ENCODE assay signal across 11 cellular contexts in the genomic region with DNA sequence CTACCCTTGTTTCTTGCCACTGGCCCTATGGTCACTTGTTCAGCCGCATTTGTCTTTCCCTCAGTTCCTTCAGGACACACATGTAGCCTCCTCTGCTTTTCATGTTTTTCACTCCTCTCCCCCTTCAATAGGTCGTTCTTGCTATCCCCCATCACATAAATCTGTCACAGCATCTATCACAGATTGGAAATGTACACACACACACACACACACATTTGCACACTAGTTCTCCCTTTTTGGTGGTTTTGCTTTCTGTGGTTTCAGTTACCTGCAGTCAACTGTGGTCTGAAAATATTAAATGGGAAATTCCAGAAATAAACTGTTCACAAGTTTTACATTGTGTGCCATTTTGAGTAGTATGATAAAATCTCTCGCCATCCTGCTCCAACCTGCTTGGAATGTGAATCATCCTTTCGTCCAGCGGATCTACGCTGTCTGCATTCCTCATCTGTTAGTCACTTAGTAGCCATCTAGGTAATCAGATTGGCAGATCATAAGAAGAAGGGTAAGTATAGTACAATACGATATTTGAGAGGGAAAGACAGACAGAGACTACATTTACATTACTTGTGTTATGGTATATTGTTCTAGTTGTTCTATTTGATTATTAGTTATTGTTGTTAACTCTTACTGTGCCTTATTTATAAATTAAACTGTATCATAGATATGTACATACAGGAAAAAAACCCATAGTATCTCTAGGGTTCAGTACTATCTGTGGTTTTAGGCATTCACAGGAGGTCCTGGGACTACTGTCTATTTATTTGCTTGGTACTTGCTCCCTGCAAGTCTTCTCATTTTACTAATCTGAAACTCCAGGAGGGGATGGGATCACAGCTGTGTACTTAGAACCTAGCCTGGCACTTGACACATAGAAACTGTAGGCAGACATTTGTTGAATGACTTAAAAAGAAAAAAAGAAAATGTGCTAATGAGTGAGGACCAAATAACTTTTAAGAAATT.
DNase-seq lines count a peak whose midpoint lies in the region; ATAC-seq, FAIRE-seq and TF ChIP-seq lines count a peak whose summit lies in the region.
"Had no signal": no experiment of that assay in that cellular context is flagged by ENCODE, and none has a peak within 500 bp of the region (broad histone marks: within the 10 kb centered on the region; RNA-seq: fewer than 3 reads in every experiment).

No MANE protein-coding gene starts in this region.

- in situ Hi-C loops in HepG2 (cut with HindIII; ENCODE audit: extremely low pct_ligation_motif_present, low pct_unique_long_range_greater_than_20kb), result no loop called here

- TF ChIP-seq EP300 in HepG2 (IDR thresholded peaks at IDR 0.05; ENCODE audit: low read depth in 2 of 2, low read length in 2 of 2), result no peak
- TF ChIP-seq EP300 in HepG2 (CRISPR knock-in tag; IDR thresholded peaks at IDR 0.05; ENCODE audit: borderline replicate concordance), result no peak

- no peak overlapping the region for H3K9ac ChIP-seq in HepG2 (ENCODE audit: insufficient read depth, low read depth, low read length)

- no peaks in the 10 kb centered on the region for H3K27me3 ChIP-seq in HepG2 (ENCODE audit: control insufficient read depth in 1 of 2, insufficient read depth in 2 of 2, low read length in 2 of 2)
- no peaks in the 10 kb centered on the region for H3K27me3 ChIP-seq in aorta (ENCODE audit: control insufficient read depth in 1 of 2, insufficient read depth in 2 of 2, low read length in 1 of 2)

- H3K9me3 ChIP-seq in HepG2 (ENCODE audit: low read length), result no peaks in the 10 kb centered on the region
- no peaks in the 10 kb centered on the region for H3K9me3 ChIP-seq in aorta (ENCODE audit: control insufficient read depth, low read length)
- H3K9me3 ChIP-seq: mucosa of descending colon had no signal

- DNase-seq in COLO829 (ENCODE audit: low spot score) (peak; percentile 37), HS-27A (ENCODE audit: low read depth) (peak; percentile 92), astrocyte of the hippocampus (ENCODE audit: low read depth, low spot score) (peak; percentile 79), HepG2 (ENCODE audit: low spot score) (peak; percentile 58), NCI-H1694 treated with DMSO at 0.1 percent for 48 hours (lab: John Stamatoyannopoulos, UW) (no peak), UCSD-AML1 (lab: John Stamatoyannopoulos, UW; ENCODE audit: unreplicated experiment) (no peak), CD14-positive monocyte (ENCODE audit: low spot score) (no peak), aorta (no peak)
- DNase-seq: activated naive CD4-positive, alpha-beta T cell treated with anti-CD3 and anti-CD28 coated beads, Interleukin-2, amount 10 ng/mL, durations not matched to agents 7 days and 5 days; KG1; mucosa of descending colon had no signal

- WGBS in HepG2 (ENCODE audit: low lambda C conversion rate), result 2% methylated on average over 7 of the region's 7 CpGs
- WGBS in aorta, 2 donors, result 60 to 73% methylated on average over 7 of the region's 7 CpGs

- no TSS peak for BruUV-seq in HepG2 (replicated peaks; lab: Mats Ljungman, UMichigan)

- ATAC-seq in HepG2 (peak; percentile 64; the same call in 2 of the 3 replicates), aorta (ENCODE audit: low FRiP score) (no peak)
- ATAC-seq: mucosa of descending colon had no signal

- no peak overlapping the region for H3K27ac ChIP-seq in HepG2 (ENCODE audit: extremely low read length, insufficient read depth, low read length)
- no peak overlapping the region for H3K27ac ChIP-seq in aorta (ENCODE audit: low read depth in 1 of 2, low read length in 2 of 2)

- no peaks in the 10 kb centered on the region for H3K79me2 ChIP-seq in HepG2 (ENCODE audit: insufficient read depth, low read length)

- TF ChIP-seq RAD21 in HepG2 (CRISPR knock-in tag; IDR thresholded peaks at IDR 0.05), result no peak

- no peak for TF ChIP-seq POLR2A in HepG2 (IDR thresholded peaks at IDR 0.05; ENCODE audit: insufficient read depth in 1 of 2, low read depth in 2 of 2, low read length in 2 of 2)

- H3K27ac Mint-ChIP-seq in CD14-positive monocyte, result no peak overlapping the region
- H3K27ac Mint-ChIP-seq: activated naive CD4-positive, alpha-beta T cell treated with anti-CD3 and anti-CD28 coated beads, Interleukin-2, amount 10 ng/mL, durations not matched to agents 7 days and 5 days had no signal

- no peak overlapping the region for H2AFZ ChIP-seq in HepG2 (ENCODE audit: low read length)

- FAIRE-seq in HepG2 (lab: Jason Lieb, UNC), result no peak

- no peaks in the 10 kb centered on the region for H3K36me3 Mint-ChIP-seq in CD14-positive monocyte
- H3K36me3 Mint-ChIP-seq: activated naive CD4-positive, alpha-beta T cell treated with anti-CD3 and anti-CD28 coated beads, Interleukin-2, amount 10 ng/mL, durations not matched to agents 7 days and 5 days had no signal

- no peak overlapping the region for H3K4me2 ChIP-seq in HepG2 (ENCODE audit: low read depth, low read length)

- H3K27me3 Mint-ChIP-seq in CD14-positive monocyte (ENCODE audit: low read depth in 3 of 3), result no peaks in the 10 kb centered on the region
- H3K27me3 Mint-ChIP-seq: activated naive CD4-positive, alpha-beta T cell treated with anti-CD3 and anti-CD28 coated beads, Interleukin-2, amount 10 ng/mL, durations not matched to agents 7 days and 5 days had no signal

- no peak overlapping the region for H3K4me3 Mint-ChIP-seq in CD14-positive monocyte
- H3K4me3 Mint-ChIP-seq: activated naive CD4-positive, alpha-beta T cell treated with anti-CD3 and anti-CD28 coated beads, Interleukin-2, amount 10 ng/mL, durations not matched to agents 7 days and 5 days had no signal

- CTCF ChIA-PET in HepG2 (lab: Yijun Ruan, JAX; ENCODE audit: low intra/inter-chr PET ratio, low total read pairs), result no interaction called here

- H3K4me1 Mint-ChIP-seq in CD14-positive monocyte, result no peaks in the 10 kb centered on the region
- H3K4me1 Mint-ChIP-seq: activated naive CD4-positive, alpha-beta T cell treated with anti-CD3 and anti-CD28 coated beads, Interleukin-2, amount 10 ng/mL, durations not matched to agents 7 days and 5 days had no signal

- no peaks in the 10 kb centered on the region for H3K36me3 ChIP-seq in HepG2 (replicated peaks in 1 of 2; ENCODE audit: control insufficient read depth in 1 of 2, insufficient read depth in 2 of 2, low read length in 2 of 2)
- H3K36me3 ChIP-seq in aorta (ENCODE audit: control insufficient read depth in 1 of 2, insufficient read depth in 2 of 2, low read length in 1 of 2), result no peaks in the 10 kb centered on the region

- POLR2A ChIA-PET in HepG2 (lab: Yijun Ruan, JAX), result no interaction called here

- H4K20me1 ChIP-seq in HepG2 (ENCODE audit: insufficient read depth, low read length), result no peaks in the 10 kb centered on the region

- no peak for TF ChIP-seq CTCF in HepG2 (CRISPR knock-in tag; IDR thresholded peaks at IDR 0.05)
- TF ChIP-seq CTCF in CD14-positive monocyte (IDR thresholded peaks at IDR 0.05), result no peak

- H3K4me3 ChIP-seq in HepG2 (replicated peaks in 1 of 3; ENCODE audit: insufficient read depth in 1 of 3, low read depth in 2 of 3, low read length in 3 of 3) (no peak overlapping the region), aorta (ENCODE audit: low read length in 2 of 2) (no peak overlapping the region)
- H3K4me3 ChIP-seq: mucosa of descending colon had no signal

- intact Hi-C loops in HepG2 (cut with micrococcal nuclease; ENCODE audit: unreplicated experiment) (no loop called here), CD14-positive monocyte (cut with micrococcal nuclease) (no loop called here), aorta (cut with DNase I) (loop anchor here (2.0 to 5.0 kb wide), 2 partner anchors 77 to 228 kb away; no protein-coding TSS in a partner anchor)

- H3K4me1 ChIP-seq in HepG2 (ENCODE audit: insufficient read depth, low read length), result no peaks in the 10 kb centered on the region
- peaks cover 0 to 1% of the 10 kb centered on the region in 2 donors for H3K4me1 ChIP-seq in aorta (ENCODE audit: control insufficient read depth in 1 of 2, insufficient read depth in 2 of 2, low read length in 2 of 2)

- peaks cover 0 to 2% (median 0%) of the 10 kb centered on the region in 7 donors for H3K9me3 Mint-ChIP-seq in CD14-positive monocyte
- H3K9me3 Mint-ChIP-seq: activated naive CD4-positive, alpha-beta T cell treated with anti-CD3 and anti-CD28 coated beads, Interleukin-2, amount 10 ng/mL, durations not matched to agents 7 days and 5 days had no signal

TF ChIP-seq in HepG2, 621 proteins besides CTCF, POLR2A, EP300 and RAD21:
- TF ChIP-seq TEAD3 (CRISPR knock-in tag; optimal IDR thresholded peaks at IDR 0.05; ENCODE audit: borderline replicate concordance) (peak; percentile 69), FOSL2 (CRISPR knock-in tag; IDR thresholded peaks at IDR 0.05) (peak; percentile 83)
- TF ChIP-seq, protein P1, sequence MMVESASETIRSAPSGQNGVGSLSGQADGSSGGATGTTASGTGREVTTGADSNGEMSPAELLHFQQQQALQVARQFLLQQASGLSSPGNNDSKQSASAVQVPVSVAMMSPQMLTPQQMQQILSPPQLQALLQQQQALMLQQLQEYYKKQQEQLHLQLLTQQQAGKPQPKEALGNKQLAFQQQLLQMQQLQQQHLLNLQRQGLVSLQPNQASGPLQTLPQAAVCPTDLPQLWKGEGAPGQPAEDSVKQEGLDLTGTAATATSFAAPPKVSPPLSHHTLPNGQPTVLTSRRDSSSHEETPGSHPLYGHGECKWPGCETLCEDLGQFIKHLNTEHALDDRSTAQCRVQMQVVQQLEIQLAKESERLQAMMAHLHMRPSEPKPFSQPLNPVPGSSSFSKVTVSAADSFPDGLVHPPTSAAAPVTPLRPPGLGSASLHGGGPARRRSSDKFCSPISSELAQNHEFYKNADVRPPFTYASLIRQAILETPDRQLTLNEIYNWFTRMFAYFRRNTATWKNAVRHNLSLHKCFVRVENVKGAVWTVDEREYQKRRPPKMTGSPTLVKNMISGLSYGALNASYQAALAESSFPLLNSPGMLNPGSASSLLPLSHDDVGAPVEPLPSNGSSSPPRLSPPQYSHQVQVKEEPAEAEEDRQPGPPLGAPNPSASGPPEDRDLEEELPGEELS (CRISPR knock-in tag; IDR thresholded peaks at IDR 0.05), result no peak

Comparison
In these comparisons a context has a peak if more than half of its experiments do, and no peak if none do; other contexts are left out.
1. DNase-seq: peak in COLO829 (single experiment), HS-27A (single experiment), astrocyte of the hippocampus (single experiment) and HepG2 (single experiment); none in NCI-H1694 treated with DMSO at 0.1 percent for 48 hours (single experiment), UCSD-AML1 (single experiment), CD14-positive monocyte (single experiment) and aorta (0 of 2).
2. intact Hi-C loops: an anchor here in aorta (2.0 to 5.0 kb wide); none called in HepG2 and CD14-positive monocyte.